7 cellular contexts compared by ENCODE assay signal in genomic region chr1:8726801-8727186, GRCh38.
A peak's percentile ranks its signal among the peaks of the same experiment; 100 is the strongest.
DNase-seq lines count a peak whose midpoint lies in the region; ATAC-seq and TF ChIP-seq lines count a peak whose summit lies in the region.
"Not testable (repeated sequence)": the region's sequence is repeated elsewhere in the genome, so short reads cannot be mapped to it uniquely, and the experiment has no call there.

No MANE protein-coding gene starts in this region.

- peaks cover 11% of the 10 kb centered on the region for H3K9me3 Mint-ChIP-seq in GM23338
- not testable (repeated sequence) for H3K9me3 Mint-ChIP-seq in chondrocyte (ENCODE audit: low read depth); progenitor cell of endocrine pancreas (ENCODE audit: low read depth)

- CTCF ChIA-PET in PC-9 (lab: Charles Lee), result interaction anchor here (0.6 to 2.2 kb wide), 4 partner anchors 122 to 698 kb away, joined by 3 to 16 read pairs (median 6); no protein-coding TSS in a partner anchor

- intact Hi-C loops in PC-9 (cut with micrococcal nuclease; ENCODE audit: unreplicated experiment) (loop anchor here (1.0 to 10.0 kb wide), 5 partner anchors 102 to 749 kb away; no protein-coding TSS in a partner anchor), mucosa of descending colon (cut with DNase I, micrococcal nuclease) (loop anchor here in 1 of 2 donors (5.0 kb wide), 1 partner anchor 164 kb away; no protein-coding TSS in a partner anchor)

- H3K4me2 ChIP-seq in GM23338, PC-9: not testable (repeated sequence)

- not testable (repeated sequence) for H3K27me3 ChIP-seq in GM23338 (ENCODE audit: insufficient read depth); PC-9 (ENCODE audit: insufficient read depth, low read depth); right atrium auricular region

- H3K4me3 ChIP-seq in GM23338; PC-9; WI38 (ENCODE audit: low read depth, low read length); right atrium auricular region; mucosa of descending colon: not testable (repeated sequence)

- H3K79me2 ChIP-seq in GM23338 (replicated peaks; ENCODE audit: insufficient read depth), result peaks cover 88% of the 10 kb centered on the region
- H3K79me2 ChIP-seq in PC-9 (ENCODE audit: low read depth), result not testable (repeated sequence)

- BruUV-seq in PC-9 (replicated peaks; lab: Mats Ljungman, UMichigan), result not testable (repeated sequence)

- TF ChIP-seq CTCF in GM23338 (conservative IDR thresholded peaks at IDR 0.05; ENCODE audit: low read depth in 2 of 2); mucosa of descending colon (IDR thresholded peaks at IDR 0.05); progenitor cell of endocrine pancreas (IDR thresholded peaks at IDR 0.05; ENCODE audit: unreplicated experiment): not testable (repeated sequence)
- 0 out of 2 replicates have a peak, but pooled peaks have one; percentile 21 for TF ChIP-seq CTCF in PC-9 (conservative IDR thresholded peaks at IDR 0.05)
- TF ChIP-seq CTCF in WI38 (IDR thresholded peaks at IDR 0.05; ENCODE audit: low read depth, low read length), result peak; percentile 3; the same call in 1 of the 2 replicates
- TF ChIP-seq CTCF in chondrocyte (IDR thresholded peaks at IDR 0.05), result peak; percentile 45
- TF ChIP-seq CTCF in right atrium auricular region (IDR thresholded peaks at IDR 0.05), result peak; percentile 6 to 23

- POLR2A ChIA-PET in PC-9 (lab: Charles Lee; ENCODE audit: unreplicated experiment), result not testable (repeated sequence)

- H3K36me3 ChIP-seq in GM23338 (ENCODE audit: insufficient read depth); PC-9 (ENCODE audit: low read depth); right atrium auricular region; mucosa of descending colon (ENCODE audit: low read depth): not testable (repeated sequence)

- H3K4me1 Mint-ChIP-seq in GM23338 (peaks cover 18% of the 10 kb centered on the region), progenitor cell of endocrine pancreas (ENCODE audit: low read depth) (peaks cover 29% of the 10 kb centered on the region)
- not testable (repeated sequence) for H3K4me1 Mint-ChIP-seq in chondrocyte (ENCODE audit: low read depth)

- peak; percentile 33 for ATAC-seq in GM23338
- ATAC-seq in mucosa of descending colon, result peak; percentile 11

- H3K27me3 Mint-ChIP-seq in GM23338 (ENCODE audit: insufficient read depth, low read depth, poor library complexity); chondrocyte (ENCODE audit: low read depth); progenitor cell of endocrine pancreas: not testable (repeated sequence)

- not testable (repeated sequence) for H3K4me1 ChIP-seq in GM23338 (ENCODE audit: insufficient read depth); PC-9 (replicated peaks; ENCODE audit: insufficient read depth); right atrium auricular region; mucosa of descending colon (ENCODE audit: low read depth)

- peak overlapping the region; percentile 41; the same call in 1 of the 2 replicates for H3K27ac ChIP-seq in GM23338 (ENCODE audit: low read depth)
- not testable (repeated sequence) for H3K27ac ChIP-seq in PC-9, right atrium auricular region

- peaks cover 11% of the 10 kb centered on the region for H3K36me3 Mint-ChIP-seq in GM23338 (ENCODE audit: low read depth)
- H3K36me3 Mint-ChIP-seq in chondrocyte (ENCODE audit: low read depth); progenitor cell of endocrine pancreas (ENCODE audit: insufficient read depth): not testable (repeated sequence)

- not testable (repeated sequence) for DNase-seq in GM23338 (ENCODE audit: low spot score); chondrocyte (ENCODE audit: low spot score); right atrium auricular region (ENCODE audit: low spot score); mucosa of descending colon; progenitor cell of endocrine pancreas (ENCODE audit: low spot score, unreplicated experiment)
- peak in 1 of 2 experiments; percentile 2 for DNase-seq in PC-9

- H2AFZ ChIP-seq in GM23338, PC-9: not testable (repeated sequence)

- not testable (repeated sequence) for H3F3A ChIP-seq in GM23338 (replicated peaks; ENCODE audit: low read depth); PC-9 (ENCODE audit: insufficient read depth, low read depth)

- H3K9me2 ChIP-seq in GM23338 (ENCODE audit: insufficient read depth); PC-9 (ENCODE audit: insufficient read depth): not testable (repeated sequence)

- H3K4me3 Mint-ChIP-seq in GM23338; chondrocyte (ENCODE audit: unreplicated experiment); progenitor cell of endocrine pancreas (ENCODE audit: low read depth): not testable (repeated sequence)

- H3K27ac Mint-ChIP-seq in GM23338; chondrocyte (ENCODE audit: unreplicated experiment): not testable (repeated sequence)
- H3K27ac Mint-ChIP-seq in progenitor cell of endocrine pancreas, result peak overlapping the region; percentile 59

- H4K20me1 ChIP-seq in GM23338 (replicated peaks; ENCODE audit: insufficient read depth); PC-9 (ENCODE audit: insufficient read depth): not testable (repeated sequence)

- not testable (repeated sequence) for H3K9me3 ChIP-seq in PC-9 (ENCODE audit: insufficient read depth, low read depth); right atrium auricular region; mucosa of descending colon
